Comparison of ENCODE assay signal across 36 cellular contexts in genomic region chr5:176625512-176625911, GRCh38. TPM values are rescaled to one million over a fixed set of nuclear protein-coding genes. Genes with fewer than 3 reads are reported as not detected.
"Had no signal": no experiment of that assay in that cellular context is flagged by ENCODE, and none has a peak within 500 bp of the region (broad histone marks: within the 10 kb centered on the region; RNA-seq: fewer than 3 reads in every experiment).

No MANE protein-coding gene starts in this region.

- H3K9me3 Mint-ChIP-seq: activated CD4-positive, alpha-beta T cell treated with anti-CD3 and anti-CD28 coated beads, Interleukin-2, amount 10 ng/mL, durations not matched to agents 24 days and 14 days; activated CD8-positive, alpha-beta T cell treated with anti-CD3 and anti-CD28 coated beads for 36 hours; activated naive CD4-positive, alpha-beta T cell treated with anti-CD3 and anti-CD28 coated beads, Interleukin-2, amount 50 U/mL, for 24 hours; activated T-cell treated with anti-CD3 and anti-CD28 coated beads, Interleukin-2, amount 50 U/mL, for 72 hours; activated T-helper 17 cell treated with anti-CD3 and anti-CD28 coated beads, Interleukin-2, amount 50 U/mL, for 72 hours had no signal

- H3K4me3 Mint-ChIP-seq: activated CD4-positive, alpha-beta T cell treated with anti-CD3 and anti-CD28 coated beads, Interleukin-2, amount 10 ng/mL, durations not matched to agents 24 days and 14 days; activated CD8-positive, alpha-beta T cell treated with anti-CD3 and anti-CD28 coated beads for 36 hours; activated naive CD4-positive, alpha-beta T cell treated with anti-CD3 and anti-CD28 coated beads, Interleukin-2, amount 50 U/mL, for 24 hours; activated T-cell treated with anti-CD3 and anti-CD28 coated beads, Interleukin-2, amount 50 U/mL, for 72 hours; activated T-helper 17 cell treated with anti-CD3 and anti-CD28 coated beads, Interleukin-2, amount 50 U/mL, for 72 hours had no signal

- H3K27ac ChIP-seq: adrenal gland, Peyer's patch, SJCRH30, SK-N-MC, WERI-Rb-1 had no signal

- ATAC-seq: activated CD8-positive, alpha-beta T cell treated with anti-CD3 and anti-CD28 coated beads for 36 hours; activated T-cell treated with anti-CD3 and anti-CD28 coated beads, Interleukin-2, amount 50 U/mL, for 72 hours; activated T-helper 17 cell treated with anti-CD3 and anti-CD28 coated beads, Interleukin-2, amount 50 U/mL, for 72 hours had no signal

- H3K27ac Mint-ChIP-seq: activated CD4-positive, alpha-beta T cell treated with anti-CD3 and anti-CD28 coated beads, Interleukin-2, amount 10 ng/mL, durations not matched to agents 24 days and 14 days; activated CD8-positive, alpha-beta T cell treated with anti-CD3 and anti-CD28 coated beads for 36 hours; activated naive CD4-positive, alpha-beta T cell treated with anti-CD3 and anti-CD28 coated beads, Interleukin-2, amount 50 U/mL, for 24 hours; activated T-cell treated with anti-CD3 and anti-CD28 coated beads, Interleukin-2, amount 50 U/mL, for 72 hours; activated T-helper 17 cell treated with anti-CD3 and anti-CD28 coated beads, Interleukin-2, amount 50 U/mL, for 72 hours had no signal

- H3K9me3 ChIP-seq: adrenal gland, Peyer's patch, SJCRH30 had no signal

- H3K4me3 ChIP-seq: adrenal gland, Peyer's patch, SJCRH30, SK-N-MC had no signal

- DNase-seq: activated CD4-positive, alpha-beta T cell treated with anti-CD3 and anti-CD28 coated beads for 1 hour; activated CD4-positive, alpha-beta T cell treated with anti-CD3 and anti-CD28 coated beads, Interleukin-2, amount 10 ng/mL, durations not matched to agents 24 days and 14 days; activated CD4-positive, alpha-beta T cell treated with anti-CD3 and anti-CD28 coated beads, Interleukin-2, amount 50 U/mL, for 4 hours; activated CD4-positive, CD25-positive, alpha-beta regulatory T cell; activated CD8-positive, alpha-beta T cell treated with anti-CD3 and anti-CD28 coated beads for 36 hours; activated gamma-delta T cell; activated naive CD4-positive, alpha-beta T cell treated with Interleukin-2 at 50 U/mL for 16 hours; activated T-cell treated with anti-CD3 and anti-CD28 coated beads, Interleukin-2, amount 50 U/mL, for 1 hour; activated T-cell treated with anti-CD3 and anti-CD28 coated beads, Interleukin-2, amount 50 U/mL, for 72 hours; adrenal gland; caudate nucleus; cerebellar nuclear complex; Kasumi-1; KG1; MM.1S; MV-4-11; NCI-H1092; NCI-H1436 treated with DMSO at 0.1 percent for 48 hours; NCI-H1694 treated with DMSO at 0.1 percent for 48 hours; NCI-H2029; NCI-H345; NCI-H524 treated with DMSO at 0.1 percent for 48 hours; Peyer's patch; RPMI8226; SHP77; SJCRH30; T1000 had no signal

- H3K36me3 Mint-ChIP-seq: activated naive CD4-positive, alpha-beta T cell treated with anti-CD3 and anti-CD28 coated beads, Interleukin-2, amount 50 U/mL, for 24 hours had no signal

- H3K36me3 ChIP-seq: adrenal gland, Peyer's patch, SJCRH30, WERI-Rb-1 had no signal

RNA-seq across cellular contexts. Expression of gene SNCB, which starts 4.8 kb away (rescaled TPM):
- total RNA-seq: activated CD4-positive, alpha-beta T cell treated with anti-CD3 and anti-CD28 coated beads, Interleukin-2, amount 10 ng/mL, durations not matched to agents 24 days and 14 days; activated CD8-positive, alpha-beta memory T cell treated with anti-CD3 and anti-CD28 coated beads for 36 hours; activated T-helper 17 cell treated with anti-CD3 and anti-CD28 coated beads, Interleukin-2, amount 50 U/mL, for 72 hours; bronchial epithelial cell; Peyer's patch; SJCRH30; T-helper 1 cell treated with Interleukin-12 subunit alpha and Interleukin-12 subunit beta and Interleukin-4 antibody, amounts not matched to agents 30 ng/mL and 1 ng/mL, for 36 hours; T-helper 2 cell treated with Interferon-gamma antibody and Interleukin-4, amounts not matched to agents 100 ng/mL and 5 ng/mL, for 36 hours had no signal

RNA-seq across cellular contexts. Expression of gene EIF4E1B, which starts 5.0 kb away (rescaled TPM):
- total RNA-seq: activated CD4-positive, alpha-beta T cell treated with anti-CD3 and anti-CD28 coated beads, Interleukin-2, amount 10 ng/mL, durations not matched to agents 24 days and 14 days; activated CD8-positive, alpha-beta memory T cell treated with anti-CD3 and anti-CD28 coated beads for 36 hours; activated CD8-positive, alpha-beta T cell treated with anti-CD3 and anti-CD28 coated beads for 36 hours; activated T-cell treated with anti-CD3 and anti-CD28 coated beads, Interleukin-2, amount 50 U/mL, for 72 hours; activated T-helper 17 cell treated with anti-CD3 and anti-CD28 coated beads, Interleukin-2, amount 50 U/mL, for 72 hours; bronchial epithelial cell; NCI-H460; Peyer's patch; SJCRH30; T-helper 1 cell treated with Interleukin-12 subunit alpha and Interleukin-12 subunit beta and Interleukin-4 antibody, amounts not matched to agents 30 ng/mL and 1 ng/mL, for 36 hours; T-helper 2 cell treated with Interferon-gamma antibody and Interleukin-4, amounts not matched to agents 100 ng/mL and 5 ng/mL, for 36 hours had no signal
